Comparison of ENCODE assay signal across 26 cellular contexts in genomic region chr6:127200114-127200513, GRCh38.
"Had no signal": no experiment of that assay in that cellular context is flagged by ENCODE, and none has a peak within 500 bp of the region (broad histone marks: within the 10 kb centered on the region; RNA-seq: fewer than 3 reads in every experiment).

No MANE protein-coding gene starts in this region.

- H3K36me3 ChIP-seq: ascending aorta, colonic mucosa, esophagus squamous epithelium, pancreas, stomach, transverse colon, vagina had no signal

- H3K4me1 Mint-ChIP-seq: activated B cell treated with CpG ODN at 0.5 μM for 24 hours; activated CD4-positive, alpha-beta T cell treated with anti-CD3 and anti-CD28 coated beads for 36 hours; activated naive CD8-positive, alpha-beta T cell treated with anti-CD3 and anti-CD28 coated beads, Interleukin-2, amount 50 U/mL, for 24 hours; central memory CD8-positive, alpha-beta T cell; endodermal cell; naive B cell; stimulated activated memory B cell treated with anti-CD40 and anti-IgM and Interleukin-4, amounts not matched to agents 10 μg/mL and 1 μg/mL and 100 μg/mL, for 72 hours had no signal

- H3K4me1 ChIP-seq: ascending aorta, colonic mucosa, esophagus squamous epithelium, pancreas, psoas muscle, stomach, transverse colon, vagina had no signal

- H3K27me3 Mint-ChIP-seq: stimulated activated memory B cell treated with anti-CD40 and anti-IgM and Interleukin-4, amounts not matched to agents 10 μg/mL and 1 μg/mL and 100 μg/mL, for 72 hours had no signal

- H3K9me3 Mint-ChIP-seq: activated B cell treated with CpG ODN at 0.5 μM for 24 hours; activated CD4-positive, alpha-beta memory T cell treated with anti-CD3 and anti-CD28 coated beads for 36 hours; activated naive CD8-positive, alpha-beta T cell treated with anti-CD3 and anti-CD28 coated beads, Interleukin-2, amount 50 U/mL, for 24 hours; activated T-cell treated with anti-CD3 and anti-CD28 coated beads, Interleukin-2, amount 50 U/mL, for 72 hours; central memory CD8-positive, alpha-beta T cell; endodermal cell; naive B cell; stimulated activated memory B cell treated with anti-CD40 and anti-IgM and Interleukin-4, amounts not matched to agents 10 μg/mL and 1 μg/mL and 100 μg/mL, for 72 hours had no signal

- H3K27ac Mint-ChIP-seq: activated B cell treated with CpG ODN at 0.5 μM for 24 hours; activated CD4-positive, alpha-beta memory T cell treated with anti-CD3 and anti-CD28 coated beads for 36 hours; activated CD4-positive, alpha-beta T cell treated with anti-CD3 and anti-CD28 coated beads for 36 hours; activated naive CD8-positive, alpha-beta T cell treated with anti-CD3 and anti-CD28 coated beads, Interleukin-2, amount 50 U/mL, for 24 hours; activated T-cell treated with anti-CD3 and anti-CD28 coated beads, Interleukin-2, amount 50 U/mL, for 72 hours; endodermal cell; naive B cell; stimulated activated memory B cell treated with anti-CD40 and anti-IgM and Interleukin-4, amounts not matched to agents 10 μg/mL and 1 μg/mL and 100 μg/mL, for 72 hours had no signal

- H3K4me3 ChIP-seq: ascending aorta, colonic mucosa, esophagus squamous epithelium, gastroesophageal sphincter, pancreas, psoas muscle, stomach, transverse colon, vagina had no signal

- H3K27ac ChIP-seq: ascending aorta, colonic mucosa, pancreas, psoas muscle, stomach, transverse colon, vagina had no signal

- H3K4me3 Mint-ChIP-seq: activated B cell treated with CpG ODN at 0.5 μM for 24 hours; activated CD4-positive, alpha-beta memory T cell treated with anti-CD3 and anti-CD28 coated beads for 36 hours; activated CD4-positive, alpha-beta T cell treated with anti-CD3 and anti-CD28 coated beads for 36 hours; activated naive CD8-positive, alpha-beta T cell treated with anti-CD3 and anti-CD28 coated beads, Interleukin-2, amount 50 U/mL, for 24 hours; activated T-cell treated with anti-CD3 and anti-CD28 coated beads, Interleukin-2, amount 50 U/mL, for 72 hours; central memory CD8-positive, alpha-beta T cell; endodermal cell; naive B cell; stimulated activated memory B cell treated with anti-CD40 and anti-IgM and Interleukin-4, amounts not matched to agents 10 μg/mL and 1 μg/mL and 100 μg/mL, for 72 hours had no signal

- H3K27me3 ChIP-seq: ascending aorta, colonic mucosa, esophagus squamous epithelium, gastroesophageal sphincter, pancreas, stomach, transverse colon, vagina had no signal

- H3K36me3 Mint-ChIP-seq: activated CD4-positive, alpha-beta memory T cell treated with anti-CD3 and anti-CD28 coated beads for 36 hours; naive B cell; stimulated activated memory B cell treated with anti-CD40 and anti-IgM and Interleukin-4, amounts not matched to agents 10 μg/mL and 1 μg/mL and 100 μg/mL, for 72 hours had no signal

- DNase-seq: activated B cell treated with CpG ODN at 0.5 μM for 24 hours; activated CD4-positive, alpha-beta memory T cell treated with anti-CD3 and anti-CD28 coated beads for 36 hours; activated CD4-positive, alpha-beta T cell treated with anti-CD3 and anti-CD28 coated beads for 36 hours; activated effector memory CD4-positive, alpha-beta T cell treated with Interleukin-2 at 50 U/mL for 16 hours; activated naive CD4-positive, alpha-beta T cell treated with anti-CD3 and anti-CD28 coated beads, Interleukin-2, amount 50 U/mL, for 16 hours; activated naive CD8-positive, alpha-beta T cell treated with anti-CD3 and anti-CD28 coated beads, Interleukin-2, amount 50 U/mL, for 24 hours; activated T-cell treated with anti-CD3 and anti-CD28 coated beads, Interleukin-2, amount 50 U/mL, for 72 hours; colonic mucosa; endodermal cell; esophagus squamous epithelium; head of caudate nucleus; hypothalamus; islet precursor cell; left colon; naive B cell; pancreas; psoas muscle; stimulated activated CD4-positive, alpha-beta T cell treated with anti-CD3 and anti-CD28 coated beads, Interleukin-1b, Interleukin-23, amount 100 ng/mL, for 48 hours; stomach; T-helper 9 cell; transverse colon had no signal

- H3K9me3 ChIP-seq: ascending aorta, colonic mucosa, esophagus squamous epithelium, gastroesophageal sphincter, pancreas, psoas muscle, stomach, transverse colon, vagina had no signal
